Comparison of ENCODE assay signal across 12 cellular contexts in the genomic region with DNA sequence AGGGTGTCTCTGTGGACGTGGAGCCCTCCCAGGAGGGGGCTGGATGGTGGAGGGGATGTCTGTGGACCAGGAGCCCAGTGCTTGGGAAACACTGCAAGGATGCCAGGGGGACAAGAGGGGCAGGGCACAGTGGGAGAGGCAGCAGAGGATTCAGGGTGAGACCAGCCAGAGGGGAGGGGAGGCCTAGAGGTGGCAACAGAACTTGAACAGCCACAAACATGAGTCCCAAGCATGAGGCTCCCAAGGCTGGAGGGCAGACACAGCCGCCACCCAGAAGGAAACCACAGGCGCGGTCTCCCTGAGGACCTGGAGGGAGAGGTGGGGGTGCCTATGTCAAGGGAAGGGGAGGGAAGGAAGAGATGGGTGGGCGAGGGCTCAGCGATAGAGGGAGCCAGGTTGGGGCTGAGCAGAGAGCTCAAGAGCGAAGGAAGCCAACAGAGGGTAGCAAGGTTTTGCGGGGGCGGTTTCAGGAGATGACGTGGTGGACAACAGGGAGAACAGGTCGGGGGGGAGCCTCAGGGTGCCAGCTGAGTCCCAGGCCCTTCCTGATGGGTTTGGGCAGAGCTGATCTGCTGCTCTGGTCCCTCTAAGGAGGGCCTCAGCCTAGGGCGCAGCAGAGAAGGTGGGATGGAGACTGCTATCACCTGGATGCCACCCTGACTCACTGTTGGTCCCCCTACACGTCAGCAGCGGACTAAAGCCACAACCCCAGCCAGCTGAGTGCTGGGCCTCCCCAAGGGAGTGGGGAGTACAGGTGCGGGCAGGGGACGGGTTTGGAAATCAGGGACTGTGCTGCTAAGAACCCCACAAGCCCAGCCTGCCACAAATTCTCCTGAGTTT. TPM values are rescaled to one million over a fixed set of nuclear protein-coding genes. Genes with fewer than 3 reads are reported as not detected.
DNase-seq lines count a peak whose midpoint lies in the region; ATAC-seq, FAIRE-seq and TF ChIP-seq lines count a peak whose summit lies in the region.
"Had no signal": no experiment of that assay in that cellular context is flagged by ENCODE, and none has a peak within 500 bp of the region (broad histone marks: within the 10 kb centered on the region; RNA-seq: fewer than 3 reads in every experiment).

No MANE protein-coding gene starts in this region.

- DNase-seq in GM13977 (ENCODE audit: low spot score) (peak; percentile 58), IMR-90 (no peak), MG63 (no peak), HT-29 (ENCODE audit: low spot score) (no peak), D721Med (ENCODE audit: insufficient read length, low spot score) (no peak)
- DNase-seq in activated naive CD8-positive, alpha-beta T cell treated with anti-CD3 and anti-CD28 coated beads for 36 hours = peak; percentile 46
- DNase-seq: colonic mucosa had no signal

- H3K9me1 ChIP-seq in IMR-90 (ENCODE audit: insufficient read depth, low read length) = 0 out of 2 replicates have a peak, but pooled peaks cover 4% of the 10 kb centered on the region

- H3K9me3 ChIP-seq in IMR-90 (ENCODE audit: control insufficient read depth, insufficient read depth, low read length) = no peaks in the 10 kb centered on the region
- no peaks in the 10 kb centered on the region for H3K9me3 ChIP-seq in neutrophil
- H3K9me3 ChIP-seq in MG63 = no peaks in the 10 kb centered on the region
- H3K9me3 ChIP-seq: colonic mucosa, right lobe of liver, thoracic aorta had no signal

- CTCF ChIA-PET in IMR-90 (lab: Yijun Ruan, JAX) = interaction anchor here (0.7 kb wide), 1 partner anchor 40 kb away, joined by 4 read pairs; no protein-coding TSS in a partner anchor

- H3K9me3 Mint-ChIP-seq in activated naive CD8-positive, alpha-beta T cell treated with anti-CD3 and anti-CD28 coated beads for 36 hours = peaks cover 3% of the 10 kb centered on the region

- no peak overlapping the region for H3K4ac ChIP-seq in IMR-90 (ENCODE audit: low read depth, low read length)

- no peak overlapping the region for H3K14ac ChIP-seq in IMR-90 (replicated peaks; ENCODE audit: low read depth, low read length)

- H2AFZ ChIP-seq in IMR-90 (replicated peaks; ENCODE audit: low read length, poor library complexity) = no peak overlapping the region

- no peak overlapping the region for H3K9ac ChIP-seq in IMR-90 (ENCODE audit: low read depth, low read length)

- H3K56ac ChIP-seq in IMR-90 (ENCODE audit: extremely low read depth, insufficient read depth, low read length) = no peak overlapping the region

- peaks cover 52% of the 10 kb centered on the region for H3K36me3 Mint-ChIP-seq in activated naive CD8-positive, alpha-beta T cell treated with anti-CD3 and anti-CD28 coated beads for 36 hours

- H3K4me1 ChIP-seq in IMR-90 (ENCODE audit: control insufficient read depth, insufficient read depth, low read length) = no peaks in the 10 kb centered on the region
- H3K4me1 ChIP-seq in neutrophil (ENCODE audit: control insufficient read depth in 1 of 2, insufficient read depth in 1 of 2, low read depth in 1 of 2, low read length in 1 of 2) = peaks cover 72 to 73% of the 10 kb centered on the region in 2 experiments
- H3K4me1 ChIP-seq: colonic mucosa, right lobe of liver had no signal

- in situ Hi-C loops in GM13977 (cut with MboI; ENCODE audit: low pct_unique_long_range_greater_than_20kb, low sequenced_read_pairs, unreplicated experiment) (no loop called here), IMR-90 (cut with MboI; ENCODE audit: low sequenced_read_pairs) (no loop called here)

- POLR2A ChIA-PET in IMR-90 (lab: Charles Lee; ENCODE audit: unreplicated experiment) = no interaction called here

- H4K20me1 ChIP-seq in IMR-90 (ENCODE audit: insufficient read depth, low read length) = no peaks in the 10 kb centered on the region

- H2AK9ac ChIP-seq in IMR-90 (replicated peaks; ENCODE audit: low read depth, low read length, poor library complexity) = peak overlapping the region; percentile 37

- no peaks in the 10 kb centered on the region; a peak in 1 of 4 replicates for H3K79me1 ChIP-seq in IMR-90 (ENCODE audit: low read depth in 1 of 2, low read length in 2 of 2)

- H4K5ac ChIP-seq in IMR-90 (ENCODE audit: low read depth, low read length) = no peak overlapping the region

- H2BK15ac ChIP-seq in IMR-90 (ENCODE audit: low read depth, low read length) = no peak overlapping the region

- peak overlapping the region; percentile 37 for H3K4me3 Mint-ChIP-seq in activated naive CD8-positive, alpha-beta T cell treated with anti-CD3 and anti-CD28 coated beads for 36 hours

- TF ChIP-seq POLR2A in IMR-90 (IDR thresholded peaks at IDR 0.05; ENCODE audit: low read depth, low read length) = no peak

- H3K36me3 ChIP-seq in IMR-90 (ENCODE audit: control insufficient read depth, insufficient read depth, low read length) = peaks cover 11% of the 10 kb centered on the region
- peaks cover 19% of the 10 kb centered on the region for H3K36me3 ChIP-seq in neutrophil
- peaks cover 5% of the 10 kb centered on the region for H3K36me3 ChIP-seq in MG63

- H3K27me3 ChIP-seq in IMR-90 (ENCODE audit: control insufficient read depth, insufficient read depth, low read length) = no peaks in the 10 kb centered on the region
- no peaks in the 10 kb centered on the region for H3K27me3 ChIP-seq in neutrophil
- no peaks in the 10 kb centered on the region for H3K27me3 ChIP-seq in MG63
- H3K27me3 ChIP-seq: colonic mucosa, right lobe of liver had no signal

- H3K27ac Mint-ChIP-seq in activated naive CD8-positive, alpha-beta T cell treated with anti-CD3 and anti-CD28 coated beads for 36 hours = peak overlapping the region; percentile 87

- dilution Hi-C loops in IMR-90 (cut with HindIII; ENCODE audit: low sequenced_read_pairs, unreplicated experiment) = no loop called here

- H2BK20ac ChIP-seq in IMR-90 (ENCODE audit: low read depth, low read length) = no peak overlapping the region

- H2BK120ac ChIP-seq in IMR-90 (ENCODE audit: low read depth, low read length) = no peak overlapping the region

- TF ChIP-seq CTCF in GM13977 (IDR thresholded peaks at IDR 0.05; ENCODE audit: extremely low read depth, insufficient read depth, missing control alignments) (peak; percentile 17), IMR-90 (conservative IDR thresholded peaks at IDR 0.05; ENCODE audit: low read depth, low read length) (no peak), neutrophil (IDR thresholded peaks at IDR 0.05) (no peak), D721Med (IDR thresholded peaks at IDR 0.05; ENCODE audit: insufficient read depth, missing control alignments) (no peak)

- H4K8ac ChIP-seq in IMR-90 (ENCODE audit: low read depth in 2 of 2, low read length in 2 of 2) = no peak overlapping the region

- TF ChIP-seq RAD21 in IMR-90 (IDR thresholded peaks at IDR 0.05; ENCODE audit: low read length) = no peak

- H3K27ac ChIP-seq in IMR-90 (ENCODE audit: insufficient read depth, low read length) = no peak overlapping the region
- peak overlapping the region; percentile 100 for H3K27ac ChIP-seq in neutrophil
- H3K27ac ChIP-seq: colonic mucosa, right lobe of liver, thoracic aorta had no signal

- BruUV-seq in IMR-90 (replicated peaks; lab: Mats Ljungman, UMichigan) = no TSS peak

- no peak overlapping the region for H3K18ac ChIP-seq in IMR-90 (ENCODE audit: low read depth, low read length)

- 92% methylated on average over 9 of the region's 16 CpGs; no CpG with 5 or more reads in 1 of the 2 experiments for WGBS in IMR-90 (ENCODE audit: extremely low coverage in 2 of 2, insufficient read length in 1 of 2), 2 experiments

- FAIRE-seq in D721Med (lab: Jason Lieb, UNC) = no peak

- ATAC-seq in IMR-90 (ENCODE audit: low read depth) (no peak), HG03135 (IDR thresholded peaks at IDR 0.05; ENCODE audit: unreplicated experiment) (no peak)

- intact Hi-C loops in IMR-90 (cut with micrococcal nuclease) = no loop called here

- no peak overlapping the region for H3K4me3 ChIP-seq in IMR-90 (ENCODE audit: insufficient read depth, low read depth, low read length)
- H3K4me3 ChIP-seq in neutrophil (ENCODE audit: low read depth in 1 of 2, low read length in 1 of 2) = peak overlapping the region in 1 of 2 experiments; percentile 10
- no peak overlapping the region for H3K4me3 ChIP-seq in MG63
- H3K4me3 ChIP-seq: colonic mucosa, right lobe of liver, thoracic aorta had no signal

- H3K4me2 ChIP-seq in IMR-90 (ENCODE audit: low read depth, low read length) = no peak overlapping the region

- H3K27me3 Mint-ChIP-seq in activated naive CD8-positive, alpha-beta T cell treated with anti-CD3 and anti-CD28 coated beads for 36 hours = no peaks in the 10 kb centered on the region

- no peak overlapping the region for H2BK5ac ChIP-seq in IMR-90 (ENCODE audit: low read depth, low read length, poor library complexity, severe bottlenecking)

- no peak overlapping the region for H2AK5ac ChIP-seq in IMR-90 (ENCODE audit: low read depth, low read length)

- peaks cover 42% of the 10 kb centered on the region for H3K4me1 Mint-ChIP-seq in activated naive CD8-positive, alpha-beta T cell treated with anti-CD3 and anti-CD28 coated beads for 36 hours

- no peak overlapping the region for H3K23ac ChIP-seq in IMR-90 (ENCODE audit: low read depth, low read length)

- no peak overlapping the region for H4K91ac ChIP-seq in IMR-90 (ENCODE audit: insufficient read depth, low read depth, low read length)

RNA-seq across cellular contexts. Expression of gene PILRA, which starts 6.7 kb away (rescaled TPM):
- not detected in 2 replicates for total RNA-seq in IMR-90 (2012; rRNA removed)
- 0.13 and 0.56 TPM in 2 replicates for polyA plus RNA-seq in IMR-90 (2012; rRNA removed)
- 0.29 TPM in 1 of 2 replicates, not detected in the other for polyA plus RNA-seq in IMR-90 (2012; cell fraction: cytosol; rRNA removed)
- 3.6 and 4.6 TPM in 2 replicates for polyA plus RNA-seq in IMR-90 (2012; cell fraction: nucleus; rRNA removed; ENCODE audit: low replicate concordance)
- under 1 TPM; 0.68 TPM for total RNA-seq in activated naive CD8-positive, alpha-beta T cell treated with anti-CD3 and anti-CD28 coated beads for 36 hours
- not detected in 2 replicates for total RNA-seq in MG63 (2014; rRNA removed; shearing (Covaris generic); ENCODE audit: low replicate concordance)
- total RNA-seq in HT-29 (2014; rRNA removed; shearing (Covaris generic)) = 2.1 TPM in 1 of 2 replicates, not detected in the other

RNA-seq across cellular contexts. Expression of gene PILRB, which starts 8.7 kb away (rescaled TPM):
- total RNA-seq in IMR-90 (2012; rRNA removed) = 3.3 and 3.4 TPM in 2 replicates
- 22.1 and 22.2 TPM in 2 replicates for polyA plus RNA-seq in IMR-90 (2012; rRNA removed)
- 7.7 TPM in 2 replicates for polyA plus RNA-seq in IMR-90 (2012; cell fraction: cytosol; rRNA removed)
- 142 and 264 TPM in 2 replicates for polyA plus RNA-seq in IMR-90 (2012; cell fraction: nucleus; rRNA removed; ENCODE audit: low replicate concordance)
- total RNA-seq in activated naive CD8-positive, alpha-beta T cell treated with anti-CD3 and anti-CD28 coated beads for 36 hours = 10 to 100 TPM; 24.5 to 28.3 TPM
- 6.2 and 7.2 TPM in 2 replicates for total RNA-seq in MG63 (2014; rRNA removed; shearing (Covaris generic); ENCODE audit: low replicate concordance)
- 104 and 119 TPM in 2 replicates for total RNA-seq in HT-29 (2014; rRNA removed; shearing (Covaris generic))

RNA-seq across cellular contexts. Expression of gene SPDYE3, which starts 59.1 kb away (rescaled TPM):
- not detected in 2 replicates for total RNA-seq in IMR-90 (2012; rRNA removed)
- polyA plus RNA-seq in IMR-90 (2012; rRNA removed) = not detected in 2 replicates
- not detected in 2 replicates for polyA plus RNA-seq in IMR-90 (2012; cell fraction: cytosol; rRNA removed)
- not detected in 2 replicates for polyA plus RNA-seq in IMR-90 (2012; cell fraction: nucleus; rRNA removed; ENCODE audit: low replicate concordance)
- not detected for total RNA-seq in activated naive CD8-positive, alpha-beta T cell treated with anti-CD3 and anti-CD28 coated beads for 36 hours
- not detected in 2 replicates for total RNA-seq in MG63 (2014; rRNA removed; shearing (Covaris generic); ENCODE audit: low replicate concordance)
- not detected in 2 replicates for total RNA-seq in HT-29 (2014; rRNA removed; shearing (Covaris generic))
- total RNA-seq: colonic mucosa; right lobe of liver; T-helper 1 cell treated with Interleukin-12 subunit alpha and Interleukin-12 subunit beta and Interleukin-4 antibody, amounts not matched to agents 30 ng/mL and 1 ng/mL, for 36 hours; thoracic aorta had no signal

Comparison
In these comparisons a context has a peak if more than half of its experiments do, and no peak if none do; other contexts are left out.
1. DNase-seq: peak in GM13977 (single experiment) and activated naive CD8-positive, alpha-beta T cell treated with anti-CD3 and anti-CD28 coated beads for 36 hours (single experiment); none in IMR-90 (single experiment), MG63 (single experiment), HT-29 (single experiment) and D721Med (single experiment).